In the genomic region with DNA sequence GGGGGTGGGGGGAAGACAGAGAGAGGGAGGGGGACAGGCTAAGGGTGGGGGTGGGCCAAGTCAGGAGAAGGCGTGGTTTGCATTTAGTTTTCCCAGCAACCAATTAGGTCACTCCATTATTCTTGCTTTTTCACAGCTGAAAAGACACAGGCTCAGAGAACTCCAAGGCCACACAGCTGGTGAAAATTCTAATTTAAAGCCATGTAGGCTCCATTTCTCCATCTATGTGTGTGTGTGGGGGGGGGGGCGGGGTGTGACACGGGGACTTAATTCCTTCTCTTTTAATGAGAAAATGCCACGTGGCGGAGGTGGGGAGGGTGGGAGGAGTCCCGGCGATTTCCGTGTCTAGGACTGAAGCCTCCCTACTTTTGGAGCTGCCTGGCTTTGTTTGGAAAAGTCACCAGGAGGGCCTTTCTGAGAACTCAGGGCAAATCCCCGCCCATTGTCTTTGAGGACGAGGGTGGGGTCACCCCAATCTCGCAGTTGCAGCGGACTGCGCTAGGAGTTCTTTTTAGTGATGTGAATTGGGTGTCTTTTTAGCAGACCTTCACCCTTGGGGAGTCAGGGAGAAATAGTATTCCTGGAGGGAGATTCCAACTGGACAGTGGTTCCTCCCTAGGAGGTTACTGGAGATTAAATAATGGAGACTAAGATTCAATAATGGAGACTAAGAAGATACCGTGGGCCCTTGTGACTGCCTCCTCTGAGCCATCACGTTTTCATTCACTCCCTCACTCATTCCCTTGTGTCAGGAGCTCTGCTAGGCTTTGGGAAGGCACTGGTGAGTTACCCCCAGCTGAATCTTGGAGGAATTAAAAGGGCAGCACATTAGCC, we compare ENCODE assay signal across 1 cellular context.
TF ChIP-seq lines count a peak whose summit lies in the region.

No MANE protein-coding gene starts in this region.

TF ChIP-seq in IMR-90, 13 proteins besides CTCF, POLR2A, EP300 and RAD21 (continued from another document):
- TF ChIP-seq USF2 (IDR thresholded peaks at IDR 0.05; ENCODE audit: low read depth, low read length) (no peak), RCOR1 (IDR thresholded peaks at IDR 0.05; ENCODE audit: insufficient replicate concordance, low read length) (no peak), CEBPB (IDR thresholded peaks at IDR 0.05; ENCODE audit: low read depth, low read length) (no peak), FOS (IDR thresholded peaks at IDR 0.05; ENCODE audit: low read depth, low read length) (no peak), SMC3 (IDR thresholded peaks at IDR 0.05; ENCODE audit: low read depth, low read length) (no peak), MAZ (IDR thresholded peaks at IDR 0.05; ENCODE audit: borderline replicate concordance, low read depth, low read length) (no peak), CHD1 (IDR thresholded peaks at IDR 0.05; ENCODE audit: low read depth, low read length) (no peak), MAFK (IDR thresholded peaks at IDR 0.05; ENCODE audit: low read depth, low read length) (no peak), NFE2L2 (IDR thresholded peaks at IDR 0.05; ENCODE audit: low read depth, low read length) (no peak), MXI1 (IDR thresholded peaks at IDR 0.05; ENCODE audit: borderline replicate concordance, low read depth, low read length) (no peak)
- TF ChIP-seq, protein P1, sequence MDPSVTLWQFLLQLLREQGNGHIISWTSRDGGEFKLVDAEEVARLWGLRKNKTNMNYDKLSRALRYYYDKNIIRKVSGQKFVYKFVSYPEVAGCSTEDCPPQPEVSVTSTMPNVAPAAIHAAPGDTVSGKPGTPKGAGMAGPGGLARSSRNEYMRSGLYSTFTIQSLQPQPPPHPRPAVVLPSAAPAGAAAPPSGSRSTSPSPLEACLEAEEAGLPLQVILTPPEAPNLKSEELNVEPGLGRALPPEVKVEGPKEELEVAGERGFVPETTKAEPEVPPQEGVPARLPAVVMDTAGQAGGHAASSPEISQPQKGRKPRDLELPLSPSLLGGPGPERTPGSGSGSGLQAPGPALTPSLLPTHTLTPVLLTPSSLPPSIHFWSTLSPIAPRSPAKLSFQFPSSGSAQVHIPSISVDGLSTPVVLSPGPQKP (IDR thresholded peaks at IDR 0.05; ENCODE audit: borderline replicate concordance, low read depth, low read length), result no peak
TF ChIP-seq in IMR-90: peak in this region for 0.
